ENCODE assay signal across 19 cellular contexts in genomic region chr6:21158873-21159272, GRCh38.
DNase-seq lines count a peak whose midpoint lies in the region; ATAC-seq and TF ChIP-seq lines count a peak whose summit lies in the region.
"Had no signal": no experiment of that assay in that cellular context is flagged by ENCODE, and none has a peak within 500 bp of the region (broad histone marks: within the 10 kb centered on the region; RNA-seq: fewer than 3 reads in every experiment).

No MANE protein-coding gene starts in this region.

- H4K20me1 ChIP-seq in neural cell (ENCODE audit: insufficient read depth) = no peaks in the 10 kb centered on the region

- H3K27ac ChIP-seq in neural cell (ENCODE audit: low read length) = peak overlapping the region; percentile 43
- H3K27ac ChIP-seq: sigmoid colon, thyroid gland had no signal

- H3K9me2 ChIP-seq in neural cell (ENCODE audit: insufficient read depth, low read length) = no peaks in the 10 kb centered on the region

- H3K79me2 ChIP-seq in neural cell (replicated peaks; ENCODE audit: insufficient read depth, low read length) = no peaks in the 10 kb centered on the region

- no peak for TF ChIP-seq EP300 in neural cell (conservative IDR thresholded peaks at IDR 0.05; ENCODE audit: poor library complexity, severe bottlenecking)

- DNase-seq in SIG-M5 treated with dmso at 0.1 percent for 504 hours (lab: John Stamatoyannopoulos, UW; ENCODE audit: unreplicated experiment) (no peak), HUDEP-2 (lab: John Stamatoyannopoulos, UW; ENCODE audit: unreplicated experiment in 76 of 76) (no peak)
- DNase-seq in activated effector memory CD4-positive, alpha-beta T cell treated with anti-CD3 and anti-CD28 coated beads, Interleukin-2, amount 50 U/mL, for 16 hours = no peak
- DNase-seq: CD4-positive, alpha-beta memory T cell; cortex of kidney; hippocampal formation; NCI-H1105 treated with DMSO at 0.1 percent for 48 hours; NCI-H2107; NCI-H524 treated with DMSO at 0.1 percent for 48 hours; sigmoid colon; stimulated activated naive B cell treated with anti-CD40 and anti-IgM and Interleukin-4, amounts not matched to agents 10 μg/mL and 1 μg/mL and 100 μg/mL, for 72 hours; thyroid gland had no signal

- no peak overlapping the region for H3K4me3 ChIP-seq in neural cell (ENCODE audit: low read length)
- H3K4me3 ChIP-seq: breast epithelium, sigmoid colon, thyroid gland had no signal

- H3K9me3 ChIP-seq in neural cell (ENCODE audit: low read length) = peaks cover 3% of the 10 kb centered on the region
- H3K9me3 ChIP-seq: breast epithelium, sigmoid colon, thyroid gland had no signal

- ATAC-seq in GM18907 (IDR thresholded peaks at IDR 0.05; ENCODE audit: unreplicated experiment) (peak; percentile 64), GM21786 (IDR thresholded peaks at IDR 0.05; ENCODE audit: unreplicated experiment) (peak; percentile 40), HG03108 (IDR thresholded peaks at IDR 0.05; ENCODE audit: unreplicated experiment) (peak; percentile 36), HG02763 (IDR thresholded peaks at IDR 0.05; ENCODE audit: unreplicated experiment) (no peak)
- ATAC-seq: Right ventricle myocardium inferior; stimulated activated naive B cell treated with anti-CD40 and anti-IgM and Interleukin-4, amounts not matched to agents 10 μg/mL and 1 μg/mL and 100 μg/mL, for 72 hours had no signal

- no peak for TF ChIP-seq CTCF in neural cell (IDR thresholded peaks at IDR 0.05; ENCODE audit: poor library complexity, severe bottlenecking)

- H3K27me3 ChIP-seq in neural cell (ENCODE audit: insufficient read depth, low read depth, low read length) = no peaks in the 10 kb centered on the region
- H3K27me3 ChIP-seq: breast epithelium, sigmoid colon, thyroid gland had no signal

- TF ChIP-seq RAD21 in neural cell (conservative IDR thresholded peaks at IDR 0.05) = no peak

- peaks cover 6% of the 10 kb centered on the region for H3F3A ChIP-seq in neural cell (ENCODE audit: insufficient read depth, low read length, poor library complexity, severe bottlenecking)

- H2AFZ ChIP-seq in neural cell (ENCODE audit: low read depth, low read length) = no peak overlapping the region

- H3K4me2 ChIP-seq in neural cell (ENCODE audit: low read length) = peak overlapping the region; percentile 76

- no peak overlapping the region for H3K9ac ChIP-seq in neural cell (ENCODE audit: low read length)

- H3K36me3 ChIP-seq in neural cell (ENCODE audit: insufficient read depth, low read length) = no peaks in the 10 kb centered on the region
- H3K36me3 ChIP-seq: breast epithelium, sigmoid colon, thyroid gland had no signal

TF ChIP-seq in neural cell, 6 proteins besides CTCF, POLR2A, EP300 and RAD21:
- TF ChIP-seq POLR2AphosphoS5 (IDR thresholded peaks at IDR 0.05) = no peak
- TF ChIP-seq TAF1 (IDR thresholded peaks at IDR 0.05; ENCODE audit: low read depth) = no peak
- no peak for TF ChIP-seq MXI1 (conservative IDR thresholded peaks at IDR 0.05; ENCODE audit: poor library complexity, severe bottlenecking)
- TF ChIP-seq EZH2 (IDR thresholded peaks at IDR 0.05; ENCODE audit: borderline replicate concordance, insufficient read depth, low read length, poor library complexity, severe bottlenecking) = no peak
- no peak for TF ChIP-seq SMC3 (conservative IDR thresholded peaks at IDR 0.05; ENCODE audit: poor library complexity)
- TF ChIP-seq, protein P1, sequence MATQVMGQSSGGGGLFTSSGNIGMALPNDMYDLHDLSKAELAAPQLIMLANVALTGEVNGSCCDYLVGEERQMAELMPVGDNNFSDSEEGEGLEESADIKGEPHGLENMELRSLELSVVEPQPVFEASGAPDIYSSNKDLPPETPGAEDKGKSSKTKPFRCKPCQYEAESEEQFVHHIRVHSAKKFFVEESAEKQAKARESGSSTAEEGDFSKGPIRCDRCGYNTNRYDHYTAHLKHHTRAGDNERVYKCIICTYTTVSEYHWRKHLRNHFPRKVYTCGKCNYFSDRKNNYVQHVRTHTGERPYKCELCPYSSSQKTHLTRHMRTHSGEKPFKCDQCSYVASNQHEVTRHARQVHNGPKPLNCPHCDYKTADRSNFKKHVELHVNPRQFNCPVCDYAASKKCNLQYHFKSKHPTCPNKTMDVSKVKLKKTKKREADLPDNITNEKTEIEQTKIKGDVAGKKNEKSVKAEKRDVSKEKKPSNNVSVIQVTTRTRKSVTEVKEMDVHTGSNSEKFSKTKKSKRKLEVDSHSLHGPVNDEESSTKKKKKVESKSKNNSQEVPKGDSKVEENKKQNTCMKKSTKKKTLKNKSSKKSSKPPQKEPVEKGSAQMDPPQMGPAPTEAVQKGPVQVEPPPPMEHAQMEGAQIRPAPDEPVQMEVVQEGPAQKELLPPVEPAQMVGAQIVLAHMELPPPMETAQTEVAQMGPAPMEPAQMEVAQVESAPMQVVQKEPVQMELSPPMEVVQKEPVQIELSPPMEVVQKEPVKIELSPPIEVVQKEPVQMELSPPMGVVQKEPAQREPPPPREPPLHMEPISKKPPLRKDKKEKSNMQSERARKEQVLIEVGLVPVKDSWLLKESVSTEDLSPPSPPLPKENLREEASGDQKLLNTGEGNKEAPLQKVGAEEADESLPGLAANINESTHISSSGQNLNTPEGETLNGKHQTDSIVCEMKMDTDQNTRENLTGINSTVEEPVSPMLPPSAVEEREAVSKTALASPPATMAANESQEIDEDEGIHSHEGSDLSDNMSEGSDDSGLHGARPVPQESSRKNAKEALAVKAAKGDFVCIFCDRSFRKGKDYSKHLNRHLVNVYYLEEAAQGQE (IDR thresholded peaks at IDR 0.05; ENCODE audit: borderline replicate concordance) = no peak
